Comparison of ENCODE assay signal across 1 cellular context in genomic region chr11:78202733-78203167, GRCh38.
TF ChIP-seq lines count a peak whose summit lies in the region.

No MANE protein-coding gene starts in this region.

TF ChIP-seq in HepG2, 621 proteins besides CTCF, POLR2A, EP300 and RAD21 (continued from another document and continues in another):
- TF ChIP-seq ZHX1 (CRISPR knock-in tag; IDR thresholded peaks at IDR 0.05; ENCODE audit: low read depth) (no peak), ZNF501 (CRISPR knock-in tag; IDR thresholded peaks at IDR 0.05) (no peak), KLF11 (CRISPR knock-in tag; IDR thresholded peaks at IDR 0.05) (peak; percentile 55; the same call in 1 of the 2 replicates), ZNF644 (CRISPR knock-in tag; IDR thresholded peaks at IDR 0.05; ENCODE audit: low read depth) (0 out of 2 replicates have a peak, but pooled peaks have one; percentile 32), ZNF331 (CRISPR knock-in tag; IDR thresholded peaks at IDR 0.05) (peak; percentile 51; the same call in 1 of the 2 replicates), ZGPAT (CRISPR knock-in tag; IDR thresholded peaks at IDR 0.05) (peak; percentile 47), FOSL2 (CRISPR knock-in tag; IDR thresholded peaks at IDR 0.05) (peak; percentile 65), TARDBP (CRISPR knock-in tag; IDR thresholded peaks at IDR 0.05) (0 out of 2 replicates have a peak, but pooled peaks have one; percentile 40), NR2F6 (IDR thresholded peaks at IDR 0.05) (0 out of 2 replicates have a peak, but pooled peaks have one; percentile 25), NR2F6 (CRISPR knock-in tag; IDR thresholded peaks at IDR 0.05) (0 out of 2 replicates have a peak, but pooled peaks have one; percentile 65), POLR2AphosphoS5 (IDR thresholded peaks at IDR 0.05; ENCODE audit: low read depth, low read length) (peak; percentile 36; the same call in 1 of the 2 replicates), ETV6 (CRISPR knock-in tag; conservative IDR thresholded peaks at IDR 0.05) (0 out of 2 replicates have a peak, but pooled peaks have one; percentile 70), AKAP8 (CRISPR knock-in tag; IDR thresholded peaks at IDR 0.05) (no peak), RERE (CRISPR knock-in tag; IDR thresholded peaks at IDR 0.05; ENCODE audit: low read depth) (0 out of 2 replicates have a peak, but pooled peaks have one; percentile 27), SUZ12 (IDR thresholded peaks at IDR 0.05; ENCODE audit: low read depth, low read length) (no peak), ZNF263 (CRISPR knock-in tag; IDR thresholded peaks at IDR 0.05) (peak; percentile 70), SMAD3 (CRISPR knock-in tag; IDR thresholded peaks at IDR 0.05) (0 out of 2 replicates have a peak, but pooled peaks have one; percentile 54), YEATS2 (CRISPR knock-in tag; IDR thresholded peaks at IDR 0.05; ENCODE audit: borderline replicate concordance) (peak; percentile 61; the same call in 1 of the 2 replicates), SMARCE1 (IDR thresholded peaks at IDR 0.05; ENCODE audit: borderline replicate concordance) (no peak), NCOA2 (CRISPR knock-in tag; IDR thresholded peaks at IDR 0.05) (peak; percentile 78), RCOR2 (CRISPR knock-in tag; IDR thresholded peaks at IDR 0.05) (peak; percentile 92), HDAC2 (CRISPR knock-in tag; IDR thresholded peaks at IDR 0.05) (peak; percentile 91), ZNF792 (CRISPR knock-in tag; IDR thresholded peaks at IDR 0.05) (peak; percentile 83; the same call in 1 of the 2 replicates), HDAC1 (CRISPR knock-in tag; IDR thresholded peaks at IDR 0.05) (peak; percentile 42; the same call in 1 of the 2 replicates), ZNF367 (CRISPR knock-in tag; IDR thresholded peaks at IDR 0.05; ENCODE audit: borderline replicate concordance) (no peak), ZNF782 (CRISPR knock-in tag; IDR thresholded peaks at IDR 0.05; ENCODE audit: borderline replicate concordance) (no peak), PRPF4 (IDR thresholded peaks at IDR 0.05; ENCODE audit: low read depth, low read length, poor library complexity, severe bottlenecking) (no peak), KAT7 (CRISPR knock-in tag; IDR thresholded peaks at IDR 0.05; ENCODE audit: borderline replicate concordance) (peak; percentile 64; the same call in 1 of the 2 replicates), HNRNPH1 (optimal IDR thresholded peaks at IDR 0.05; ENCODE audit: low read depth, low read length) (no peak), HOMEZ (CRISPR knock-in tag; IDR thresholded peaks at IDR 0.05; ENCODE audit: low read depth) (peak; percentile 67; the same call in 1 of the 2 replicates), MAFF (IDR thresholded peaks at IDR 0.05; ENCODE audit: low read depth, low read length) (no peak), EZH2 (conservative IDR thresholded peaks at IDR 0.05; ENCODE audit: low read depth, low read length) (no peak), ZBTB25 (CRISPR knock-in tag; IDR thresholded peaks at IDR 0.05) (peak; percentile 58; the same call in 1 of the 2 replicates), ZNF432 (CRISPR knock-in tag; IDR thresholded peaks at IDR 0.05; ENCODE audit: borderline replicate concordance) (no peak), RELA (CRISPR knock-in tag; IDR thresholded peaks at IDR 0.05) (no peak), ZNF878 (CRISPR knock-in tag; IDR thresholded peaks at IDR 0.05) (0 out of 2 replicates have a peak, but pooled peaks have one; percentile 5), FOXP4 (CRISPR knock-in tag; IDR thresholded peaks at IDR 0.05) (peak; percentile 75), ZNF44 (CRISPR knock-in tag; IDR thresholded peaks at IDR 0.05) (peak; percentile 67; the same call in 1 of the 2 replicates), POLR2G (IDR thresholded peaks at IDR 0.05; ENCODE audit: low read depth, low read length) (peak; percentile 54; the same call in 1 of the 2 replicates), ZSCAN25 (CRISPR knock-in tag; IDR thresholded peaks at IDR 0.05) (0 out of 2 replicates have a peak, but pooled peaks have one; percentile 48), ZBTB33 (CRISPR knock-in tag; IDR thresholded peaks at IDR 0.05) (peak; percentile 60), ERF (CRISPR knock-in tag; IDR thresholded peaks at IDR 0.05) (peak; percentile 87), KDM2A (CRISPR knock-in tag; IDR thresholded peaks at IDR 0.05; ENCODE audit: borderline replicate concordance, low read depth) (0 out of 2 replicates have a peak, but pooled peaks have one; percentile 29), SIN3A (IDR thresholded peaks at IDR 0.05; ENCODE audit: borderline replicate concordance, low read depth, low read length) (peak; percentile 60; the same call in 1 of the 2 replicates), FOXK1 (CRISPR knock-in tag; IDR thresholded peaks at IDR 0.05; ENCODE audit: borderline replicate concordance, low read depth) (0 out of 2 replicates have a peak, but pooled peaks have one; percentile 11), ZFX (CRISPR knock-in tag; IDR thresholded peaks at IDR 0.05; ENCODE audit: low read depth) (no peak), FOXO1 (CRISPR knock-in tag; IDR thresholded peaks at IDR 0.05) (peak; percentile 79), SOX13 (IDR thresholded peaks at IDR 0.05) (peak; percentile 51; the same call in 1 of the 2 replicates), SOX13 (CRISPR knock-in tag; conservative IDR thresholded peaks at IDR 0.05 in 1 of 2, IDR thresholded peaks at IDR 0.05 in 1 of 2) (peak in 1 of 2 experiments; percentile 88; a peak in 2 of 4 replicates), PHF21A (CRISPR knock-in tag; IDR thresholded peaks at IDR 0.05) (peak; percentile 77)
